9 cellular contexts compared by ENCODE assay signal in the genomic region with DNA sequence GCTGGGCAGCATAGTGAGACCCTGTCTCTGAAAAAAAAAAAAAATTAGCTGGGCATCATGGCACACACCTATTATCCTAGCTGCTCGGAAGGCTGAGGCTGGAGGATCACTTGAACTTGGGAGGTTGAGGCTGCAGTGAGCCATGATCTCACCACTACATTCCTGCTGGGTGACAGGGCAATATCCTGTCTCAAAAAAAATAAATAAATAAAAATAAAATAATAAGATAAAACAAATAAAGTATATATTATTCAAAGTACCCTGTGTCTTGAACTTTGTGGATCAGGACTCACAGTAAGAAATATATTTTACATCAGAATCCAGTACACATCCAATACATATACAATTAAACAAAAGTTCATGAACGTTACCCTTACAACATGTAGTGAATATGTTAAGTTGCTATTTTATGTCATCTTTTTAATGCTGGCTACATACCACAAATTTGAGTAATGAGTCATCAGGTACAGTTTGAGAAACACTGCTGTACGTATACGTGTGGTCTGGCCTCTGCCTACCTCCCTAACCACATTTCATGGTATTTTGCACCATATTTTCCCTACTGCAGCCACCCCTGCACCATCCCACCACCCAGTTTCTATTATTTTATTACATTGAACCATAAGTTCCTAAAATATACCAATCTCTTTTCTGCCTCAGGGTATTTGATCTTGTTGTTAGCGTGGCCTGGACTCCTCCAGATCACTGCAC. TPM values are rescaled to one million over a fixed set of nuclear protein-coding genes. Genes with fewer than 3 reads are reported as not detected.
DNase-seq lines count a peak whose midpoint lies in the region; ATAC-seq and TF ChIP-seq lines count a peak whose summit lies in the region.
"Had no signal": no experiment of that assay in that cellular context is flagged by ENCODE, and none has a peak within 500 bp of the region (broad histone marks: within the 10 kb centered on the region; RNA-seq: fewer than 3 reads in every experiment).

No MANE protein-coding gene starts in this region.

- no peak overlapping the region for H3K4me3 ChIP-seq in brain microvascular endothelial cell (ENCODE audit: low read depth, low read length)

- no peaks in the 10 kb centered on the region for H3K36me3 ChIP-seq in brain microvascular endothelial cell (replicated peaks)

- no peak for TF ChIP-seq CTCF in brain microvascular endothelial cell (IDR thresholded peaks at IDR 0.05; ENCODE audit: low read depth, low read length, missing control alignments)

- peak; percentile 60 for DNase-seq in ACHN
- peak; percentile 84 for DNase-seq in LHCN-M2 (ENCODE audit: low read depth)
- peak; percentile 72 for DNase-seq in brain microvascular endothelial cell
- DNase-seq in effector CD4-positive, alpha-beta T cell: no peak
- DNase-seq in mesenteric fat pad (ENCODE audit: low spot score): no peak
- DNase-seq in NCI-H1092 (lab: John Stamatoyannopoulos, UW): no peak
- no peak for DNase-seq in Ammon's horn (ENCODE audit: low spot score)
- DNase-seq: right cardiac atrium had no signal

- no peaks in the 10 kb centered on the region for H3K27me3 ChIP-seq in brain microvascular endothelial cell (replicated peaks)

- ATAC-seq in GM18868 (IDR thresholded peaks at IDR 0.05; ENCODE audit: unreplicated experiment): peak; percentile 49
- ATAC-seq: right cardiac atrium had no signal

- H3K27ac ChIP-seq in brain microvascular endothelial cell: peak overlapping the region; percentile 81

- in situ Hi-C loops in ACHN (cut with HindIII; ENCODE audit: low pct_ligation_motif_present, low pct_unique_long_range_greater_than_20kb, low sequenced_read_pairs): no loop called here
- in situ Hi-C loops in brain microvascular endothelial cell (cut with HindIII; ENCODE audit: low pct_ligation_motif_present, low sequenced_read_pairs): no loop called here

RNA-seq across cellular contexts. Expression of a gene that starts 4.4 kb away (rescaled TPM):
- 29.9 and 32.3 TPM in 2 replicates for total RNA-seq in LHCN-M2 (2014; rRNA removed)
- 37.0 TPM for polyA plus RNA-seq in LHCN-M2 (2012)
- total RNA-seq in mesenteric fat pad: 10.8 TPM

RNA-seq across cellular contexts. Expression of a gene that starts 4.8 kb away (rescaled TPM):
- 31.4 and 32.8 TPM in 2 replicates for total RNA-seq in LHCN-M2 (2014; rRNA removed)
- polyA plus RNA-seq in LHCN-M2 (2012): 8.8 TPM
- total RNA-seq in mesenteric fat pad: 21.4 TPM

Comparison
In these comparisons a context has a peak if more than half of its experiments do, and no peak if none do; other contexts are left out.
1. DNase-seq: peak in ACHN (single experiment), LHCN-M2 (single experiment) and brain microvascular endothelial cell (single experiment); none in effector CD4-positive, alpha-beta T cell (single experiment), mesenteric fat pad (single experiment), NCI-H1092 (single experiment) and Ammon's horn (single experiment).